ENCODE assay signal across 18 cellular contexts in the genomic region with DNA sequence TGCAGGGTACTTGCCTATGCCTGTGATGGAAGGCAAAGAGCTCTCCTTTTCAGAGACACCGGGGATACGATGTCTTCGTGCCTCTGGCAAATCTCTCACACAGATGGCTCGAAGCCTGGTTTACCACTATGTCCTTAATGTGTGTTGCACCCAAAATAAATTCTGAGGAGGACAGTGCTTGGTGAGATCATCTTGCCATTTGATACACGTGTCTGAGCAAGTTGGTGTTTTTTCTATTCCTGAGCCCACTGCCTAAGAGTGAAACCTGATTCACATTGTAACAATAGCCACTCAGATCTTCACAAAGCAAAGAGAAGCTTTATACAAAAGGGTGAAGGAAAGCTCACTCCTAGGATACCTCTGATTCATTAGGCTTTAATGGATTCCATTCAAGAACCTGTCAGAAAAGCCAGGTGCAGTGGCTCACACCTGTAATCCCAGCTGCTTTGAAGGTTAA. TPM values are rescaled to one million over a fixed set of nuclear protein-coding genes. Genes with fewer than 3 reads are reported as not detected.
DNase-seq lines count a peak whose midpoint lies in the region; ATAC-seq, FAIRE-seq and TF ChIP-seq lines count a peak whose summit lies in the region.
"Had no signal": no experiment of that assay in that cellular context is flagged by ENCODE, and none has a peak within 500 bp of the region (broad histone marks: within the 10 kb centered on the region; RNA-seq: fewer than 3 reads in every experiment).

No MANE protein-coding gene starts in this region.

- no peaks in the 10 kb centered on the region for H4K20me1 ChIP-seq in neural progenitor cell (ENCODE audit: low read depth)

- CTCF ChIA-PET in HEK293T (lab: Yijun Ruan, JAX), result no interaction called here

- no peaks in the 10 kb centered on the region for H3K9me3 ChIP-seq in neural progenitor cell (ENCODE audit: low read depth)

- H3K9ac ChIP-seq in neural progenitor cell, result no peak overlapping the region
- H3K9ac ChIP-seq: parathyroid adenoma had no signal

- DNase-seq in HEK293T (ENCODE audit: extremely low spot score), result no peak
- peak; percentile 98 for DNase-seq in NCI-H2107 treated with DMSO at 0.1 percent for 48 hours (lab: John Stamatoyannopoulos, UW; ENCODE audit: unreplicated experiment)
- DNase-seq in bronchial epithelial cell (ENCODE audit: low read depth), result peak; percentile 72
- peak; percentile 35 for DNase-seq in neural progenitor cell (ENCODE audit: low spot score)
- no peak for DNase-seq in stimulated activated CD4-positive, alpha-beta T cell treated with anti-CD3 and anti-CD28 coated beads, Interleukin-12 subunit alpha, Interleukin-12 subunit beta, amount 100 ng/mL, for 4 hours
- DNase-seq in kidney tubule cell (ENCODE audit: low spot score), result no peak
- DNase-seq: activated CD8-positive, alpha-beta T cell treated with anti-CD3 and anti-CD28 coated beads for 36 hours; activated gamma-delta T cell treated with Interleukin-2 at 50 U/mL for 16 hours; AML-193; central memory CD4-positive, alpha-beta T cell; hypothalamus; MM.1S; stimulated activated CD4-positive, alpha-beta T cell treated with anti-CD3 and anti-CD28 coated beads, Interleukin-2, amount 100 ng/mL, for 48 hours had no signal

- H3K4me2 ChIP-seq in neural progenitor cell, result peak overlapping the region; percentile 47

- no peaks in the 10 kb centered on the region for H3K79me2 ChIP-seq in neural progenitor cell (ENCODE audit: low read depth)
- H3K79me2 ChIP-seq: parathyroid adenoma had no signal

- TF ChIP-seq CTCF in bronchial epithelial cell (IDR thresholded peaks at IDR 0.05; ENCODE audit: insufficient read depth, low read length, severe bottlenecking) (no peak), neural progenitor cell (IDR thresholded peaks at IDR 0.05) (no peak)

- ATAC-seq in GM18517 (IDR thresholded peaks at IDR 0.05; ENCODE audit: unreplicated experiment) (no peak), GM21528 (IDR thresholded peaks at IDR 0.05; ENCODE audit: low FRiP score, unreplicated experiment) (no peak)
- ATAC-seq: activated CD8-positive, alpha-beta T cell treated with anti-CD3 and anti-CD28 coated beads for 36 hours had no signal

- H3K36me3 Mint-ChIP-seq in neural progenitor cell, result no peaks in the 10 kb centered on the region

- FAIRE-seq in bronchial epithelial cell (lab: Jason Lieb, UNC), result no peak

- peaks cover 3% of the 10 kb centered on the region for H3K27me3 Mint-ChIP-seq in neural progenitor cell (ENCODE audit: insufficient read depth, low read depth)

- POLR2A ChIA-PET in HEK293T (lab: Yijun Ruan, JAX), result interaction anchor here (0.9 to 1.6 kb wide), 2 partner anchors 12 to 33 kb away, joined by 3 to 6 read pairs; a partner anchor contains a TSS

- no peak overlapping the region for H3K27ac Mint-ChIP-seq in neural progenitor cell
- H3K27ac Mint-ChIP-seq: activated CD8-positive, alpha-beta T cell treated with anti-CD3 and anti-CD28 coated beads for 36 hours; stimulated activated naive CD8-positive, alpha-beta T cell treated with anti-CD3 and anti-CD28 coated beads, Interleukin-15, Interleukin-2, amounts not matched to agents 100 ng/mL and 50 ng/mL, for 24 hours; T-helper 1 cell treated with Interleukin-12 subunit alpha and Interleukin-12 subunit beta and Interleukin-4 antibody, amounts not matched to agents 30 μg/mL and 1 μg/mL, for 36 hours had no signal

- H3K36me3 ChIP-seq in bronchial epithelial cell (ENCODE audit: control insufficient read depth, insufficient read depth, low read length) (no peaks in the 10 kb centered on the region), neural progenitor cell (no peaks in the 10 kb centered on the region)

- peaks cover 9% of the 10 kb centered on the region for H3K4me1 ChIP-seq in neural progenitor cell

- H3F3A ChIP-seq in neural progenitor cell (ENCODE audit: low read depth), result peaks cover 17% of the 10 kb centered on the region

- no peak overlapping the region for H3K27ac ChIP-seq in neural progenitor cell
- H3K27ac ChIP-seq: parathyroid adenoma had no signal

- no peak overlapping the region for H2AFZ ChIP-seq in neural progenitor cell (replicated peaks)
- H2AFZ ChIP-seq: parathyroid adenoma had no signal

- H3K4me1 Mint-ChIP-seq in neural progenitor cell, result peaks cover 6% of the 10 kb centered on the region

- no peaks in the 10 kb centered on the region for H3K9me3 Mint-ChIP-seq in neural progenitor cell
- H3K9me3 Mint-ChIP-seq: activated CD8-positive, alpha-beta T cell treated with anti-CD3 and anti-CD28 coated beads for 36 hours; stimulated activated naive CD8-positive, alpha-beta T cell treated with anti-CD3 and anti-CD28 coated beads, Interleukin-15, Interleukin-2, amounts not matched to agents 100 ng/mL and 50 ng/mL, for 24 hours; T-helper 1 cell treated with Interleukin-12 subunit alpha and Interleukin-12 subunit beta and Interleukin-4 antibody, amounts not matched to agents 30 μg/mL and 1 μg/mL, for 36 hours had no signal

- H3K4me3 ChIP-seq in bronchial epithelial cell (ENCODE audit: low read depth, low read length) (no peak overlapping the region), neural progenitor cell (no peak overlapping the region)

- no peak overlapping the region for H3K4me3 Mint-ChIP-seq in neural progenitor cell
- H3K4me3 Mint-ChIP-seq: activated CD8-positive, alpha-beta T cell treated with anti-CD3 and anti-CD28 coated beads for 36 hours; stimulated activated naive CD8-positive, alpha-beta T cell treated with anti-CD3 and anti-CD28 coated beads, Interleukin-15, Interleukin-2, amounts not matched to agents 100 ng/mL and 50 ng/mL, for 24 hours; T-helper 1 cell treated with Interleukin-12 subunit alpha and Interleukin-12 subunit beta and Interleukin-4 antibody, amounts not matched to agents 30 μg/mL and 1 μg/mL, for 36 hours had no signal

- H3K27me3 ChIP-seq in bronchial epithelial cell (ENCODE audit: control insufficient read depth, insufficient read depth, low read length), result no peaks in the 10 kb centered on the region
- no peaks in the 10 kb centered on the region for H3K27me3 ChIP-seq in neural progenitor cell

TF ChIP-seq in HEK293T, 16 proteins besides CTCF, POLR2A, EP300 and RAD21:
- TF ChIP-seq CTBP1 (IDR thresholded peaks at IDR 0.05; ENCODE audit: borderline replicate concordance) (no peak), LEF1 (IDR thresholded peaks at IDR 0.05; ENCODE audit: borderline replicate concordance) (no peak), L3MBTL2 (conservative IDR thresholded peaks at IDR 0.05) (peak; percentile 38), BHLHE40 (IDR thresholded peaks at IDR 0.05; ENCODE audit: borderline replicate concordance) (no peak), ZNF384 (IDR thresholded peaks at IDR 0.05) (peak; percentile 21; the same call in 1 of the 2 replicates), TARDBP (IDR thresholded peaks at IDR 0.05) (no peak)
- TF ChIP-seq, protein P1, sequence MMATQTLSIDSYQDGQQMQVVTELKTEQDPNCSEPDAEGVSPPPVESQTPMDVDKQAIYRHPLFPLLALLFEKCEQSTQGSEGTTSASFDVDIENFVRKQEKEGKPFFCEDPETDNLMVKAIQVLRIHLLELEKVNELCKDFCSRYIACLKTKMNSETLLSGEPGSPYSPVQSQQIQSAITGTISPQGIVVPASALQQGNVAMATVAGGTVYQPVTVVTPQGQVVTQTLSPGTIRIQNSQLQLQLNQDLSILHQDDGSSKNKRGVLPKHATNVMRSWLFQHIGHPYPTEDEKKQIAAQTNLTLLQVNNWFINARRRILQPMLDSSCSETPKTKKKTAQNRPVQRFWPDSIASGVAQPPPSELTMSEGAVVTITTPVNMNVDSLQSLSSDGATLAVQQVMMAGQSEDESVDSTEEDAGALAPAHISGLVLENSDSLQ (IDR thresholded peaks at IDR 0.05), result no peak

RNA-seq across cellular contexts. Expression of a gene that starts 33.1 kb away (rescaled TPM):
- total RNA-seq in bronchial epithelial cell (20.4 and 30.0 TPM in 2 replicates), neural progenitor cell (ENCODE audit: low replicate concordance) (8.8 and 13.4 TPM in 2 replicates)

Comparison
In these comparisons a context has a peak if more than half of its experiments do, and no peak if none do; other contexts are left out.
1. DNase-seq: peak in NCI-H2107 treated with DMSO at 0.1 percent for 48 hours (single experiment), bronchial epithelial cell (single experiment) and neural progenitor cell (single experiment); none in HEK293T (single experiment), stimulated activated CD4-positive, alpha-beta T cell treated with anti-CD3 and anti-CD28 coated beads, Interleukin-12 subunit alpha, Interleukin-12 subunit beta, amount 100 ng/mL, for 4 hours (single experiment) and kidney tubule cell (single experiment).